ENCODE assay signal across 23 cellular contexts in the genomic region with DNA sequence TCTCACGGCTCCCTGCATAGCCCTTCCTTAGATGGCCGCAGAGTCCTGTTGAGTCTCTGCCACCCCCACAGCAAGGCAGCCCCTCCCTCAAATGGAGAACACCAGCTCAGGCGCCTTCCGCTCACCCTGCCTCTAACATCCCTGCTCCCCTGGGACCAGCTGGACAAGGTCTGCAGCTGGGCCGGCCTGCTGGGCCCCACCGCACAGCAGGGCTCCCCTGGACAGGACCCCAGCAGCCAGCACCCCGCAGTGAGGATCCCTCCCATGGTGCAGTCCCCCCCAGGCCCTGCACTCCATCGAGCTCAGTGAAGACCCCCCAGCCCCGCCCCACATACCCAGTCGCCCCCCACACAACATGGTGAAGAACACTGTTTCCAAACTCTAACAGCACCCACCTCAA. TPM values are rescaled to one million over a fixed set of nuclear protein-coding genes. Genes with fewer than 3 reads are reported as not detected.
"Had no signal": no experiment of that assay in that cellular context is flagged by ENCODE, and none has a peak within 500 bp of the region (broad histone marks: within the 10 kb centered on the region; RNA-seq: fewer than 3 reads in every experiment).

No MANE protein-coding gene starts in this region.

- H3K9me3 Mint-ChIP-seq: activated CD8-positive, alpha-beta T cell treated with anti-CD3 and anti-CD28 coated beads for 36 hours; activated naive CD8-positive, alpha-beta T cell treated with anti-CD3 and anti-CD28 coated beads, Interleukin-2, amount 10 ng/mL, durations not matched to agents 7 days and 5 days; activated T-cell treated with anti-CD3 and anti-CD28 coated beads, Interleukin-2, amount 50 U/mL, for 72 hours; T-helper 1 cell treated with Interleukin-12 subunit alpha and Interleukin-12 subunit beta and Interleukin-4 antibody, amounts not matched to agents 30 μg/mL and 1 μg/mL, for 36 hours had no signal

- H3K27ac ChIP-seq: breast epithelium, KMS-11 had no signal

- H3K4me3 Mint-ChIP-seq: activated CD4-positive, alpha-beta T cell treated with anti-CD3 and anti-CD28 coated beads for 36 hours; activated CD8-positive, alpha-beta T cell treated with anti-CD3 and anti-CD28 coated beads for 36 hours; activated naive CD8-positive, alpha-beta T cell treated with anti-CD3 and anti-CD28 coated beads, Interleukin-2, amount 10 ng/mL, durations not matched to agents 7 days and 5 days; activated T-cell treated with anti-CD3 and anti-CD28 coated beads, Interleukin-2, amount 50 U/mL, for 72 hours; T-helper 1 cell treated with Interleukin-12 subunit alpha and Interleukin-12 subunit beta and Interleukin-4 antibody, amounts not matched to agents 30 μg/mL and 1 μg/mL, for 36 hours had no signal

- H3K27me3 Mint-ChIP-seq: activated CD4-positive, alpha-beta T cell treated with anti-CD3 and anti-CD28 coated beads for 36 hours; activated CD8-positive, alpha-beta T cell treated with anti-CD3 and anti-CD28 coated beads for 36 hours; activated naive CD8-positive, alpha-beta T cell treated with anti-CD3 and anti-CD28 coated beads, Interleukin-2, amount 10 ng/mL, durations not matched to agents 7 days and 5 days had no signal

- H3K4me1 ChIP-seq: breast epithelium had no signal

- H3K9ac ChIP-seq: KMS-11 had no signal

- ATAC-seq: activated CD4-positive, alpha-beta T cell treated with anti-CD3 and anti-CD28 coated beads for 36 hours; activated CD8-positive, alpha-beta T cell treated with anti-CD3 and anti-CD28 coated beads for 36 hours; activated T-cell treated with anti-CD3 and anti-CD28 coated beads, Interleukin-2, amount 50 U/mL, for 72 hours had no signal

- H3K27me3 ChIP-seq: breast epithelium had no signal

- H3K36me3 ChIP-seq: breast epithelium had no signal

- H3K4me2 ChIP-seq: KMS-11 had no signal

- H3K9me3 ChIP-seq: breast epithelium had no signal

- FAIRE-seq: RCC 7860 had no signal

- H3K27ac Mint-ChIP-seq: activated CD4-positive, alpha-beta T cell treated with anti-CD3 and anti-CD28 coated beads for 36 hours; activated CD8-positive, alpha-beta T cell treated with anti-CD3 and anti-CD28 coated beads for 36 hours; activated naive CD8-positive, alpha-beta T cell treated with anti-CD3 and anti-CD28 coated beads, Interleukin-2, amount 10 ng/mL, durations not matched to agents 7 days and 5 days; activated T-cell treated with anti-CD3 and anti-CD28 coated beads, Interleukin-2, amount 50 U/mL, for 72 hours; T-helper 1 cell treated with Interleukin-12 subunit alpha and Interleukin-12 subunit beta and Interleukin-4 antibody, amounts not matched to agents 30 μg/mL and 1 μg/mL, for 36 hours had no signal

- H3K4me3 ChIP-seq: breast epithelium had no signal

- DNase-seq: activated CD4-positive, alpha-beta T cell treated with anti-CD3 and anti-CD28 coated beads for 36 hours; activated CD4-positive, alpha-beta T cell treated with anti-CD3 and anti-CD28 coated beads, Interleukin-2, amount 50 U/mL, for 1 hour; activated CD4-positive, CD25-positive, alpha-beta regulatory T cell; activated CD8-positive, alpha-beta memory T cell treated with anti-CD3 and anti-CD28 coated beads, Interleukin-2, amount 50 U/mL, for 4 hours; activated CD8-positive, alpha-beta T cell treated with anti-CD3 and anti-CD28 coated beads for 36 hours; activated naive CD4-positive, alpha-beta T cell treated with anti-CD3 and anti-CD28 coated beads, Interleukin-2, amount 50 U/mL, for 16 hours; activated naive CD8-positive, alpha-beta T cell treated with anti-CD3 and anti-CD28 coated beads, Interleukin-2, amount 10 ng/mL, durations not matched to agents 7 days and 5 days; activated T-cell treated with anti-CD3 and anti-CD28 coated beads, Interleukin-2, amount 50 U/mL, for 72 hours; aorta; MM.1S; NCI-H1105; NCI-H1436 treated with DMSO at 0.1 percent for 48 hours; NCI-H187; NCI-H2081; NCI-H510A treated with DMSO at 0.1 percent for 48 hours; NCI-H69; NK-92 treated with Interleukin-12 subunit alpha and Interleukin-12 subunit beta, amount 100 ng/mL, for 24 hours; SHP77 treated with DMSO at 0.1 percent for 48 hours had no signal

RNA-seq across cellular contexts. Expression of gene P2RX1, which starts 37.8 kb away (rescaled TPM):
- total RNA-seq: SK-MEL-5 had no signal
